ENCODE assay signal across 29 cellular contexts in genomic region chr3:61866143-61866542, GRCh38.
"Had no signal": no experiment of that assay in that cellular context is flagged by ENCODE, and none has a peak within 500 bp of the region (broad histone marks: within the 10 kb centered on the region; RNA-seq: fewer than 3 reads in every experiment).

No MANE protein-coding gene starts in this region.

- H3K9ac ChIP-seq: neural progenitor cell had no signal

- H3K9me3 Mint-ChIP-seq: natural killer cell; stimulated activated naive CD8-positive, alpha-beta T cell treated with anti-CD3 and anti-CD28 coated beads, Interleukin-15, amount 100 ng/mL, for 72 hours had no signal

- H3K9me3 ChIP-seq: esophagus muscularis mucosa, gastroesophageal sphincter, heart right ventricle, left lung, prostate gland, right atrium auricular region, thyroid gland, vagina had no signal

- H3K4me3 ChIP-seq: coronary artery, esophagus muscularis mucosa, gastroesophageal sphincter, heart right ventricle, left lung, neural progenitor cell, prostate gland, right atrium auricular region, smooth muscle cell, thyroid gland, vagina had no signal

- H2AFZ ChIP-seq: neural progenitor cell had no signal

- H3K27ac ChIP-seq: coronary artery, esophagus muscularis mucosa, foreskin keratinocyte, gastroesophageal sphincter, heart right ventricle, left lung, neural progenitor cell, prostate gland, right atrium auricular region, thyroid gland, vagina had no signal

- DNase-seq: dermis blood vessel endothelial cell; effector memory CD4-positive, alpha-beta T cell; foreskin keratinocyte; glutamatergic neuron; heart right ventricle; hippocampal formation; left cardiac atrium; left lung; mesendoderm; natural killer cell; stimulated activated CD4-positive, alpha-beta T cell treated with anti-CD3 and anti-CD28 coated beads, Interleukin-12 subunit alpha, Interleukin-12 subunit beta, amount 100 ng/mL, for 4 hours; stimulated activated CD4-positive, alpha-beta T cell treated with anti-CD3 and anti-CD28 coated beads, Interleukin-1b, Interleukin-23, amount 100 ng/mL, for 48 hours; stimulated activated CD4-positive, alpha-beta T cell treated with anti-CD3 and anti-CD28 coated beads, Interleukin-4, amount 100 ng/mL, for 1 hour; stimulated activated CD8-positive, alpha-beta memory T cell treated with anti-CD3 and anti-CD28 coated beads, Interleukin-4, amount 100 ng/mL, for 48 hours; stimulated activated naive CD4-positive, alpha-beta T cell; stimulated activated naive CD8-positive, alpha-beta T cell treated with anti-CD3 and anti-CD28 coated beads, Interleukin-15, amount 100 ng/mL, for 72 hours; thyroid gland; trophoblast cell had no signal

- H3K4me3 Mint-ChIP-seq: natural killer cell; neural progenitor cell; stimulated activated naive CD8-positive, alpha-beta T cell treated with anti-CD3 and anti-CD28 coated beads, Interleukin-15, amount 100 ng/mL, for 72 hours had no signal

- H3K36me3 Mint-ChIP-seq: natural killer cell had no signal

- H3K27me3 ChIP-seq: esophagus muscularis mucosa, foreskin keratinocyte, gastroesophageal sphincter, heart right ventricle, left lung, neural progenitor cell, right atrium auricular region, thyroid gland, vagina had no signal

- H3K27ac Mint-ChIP-seq: natural killer cell had no signal

- H3K36me3 ChIP-seq: esophagus muscularis mucosa, gastroesophageal sphincter, heart right ventricle, left lung, neural progenitor cell, prostate gland, right atrium auricular region, thyroid gland, vagina had no signal

- H3K4me1 ChIP-seq: foreskin keratinocyte, left lung, prostate gland had no signal

- H3K4me2 ChIP-seq: neural progenitor cell, smooth muscle cell had no signal

- ATAC-seq: foreskin keratinocyte; gastroesophageal sphincter; heart right ventricle; left cardiac atrium; left lung; natural killer cell; sciatic nerve; stimulated activated naive CD8-positive, alpha-beta T cell treated with anti-CD3 and anti-CD28 coated beads, Interleukin-15, amount 100 ng/mL, for 72 hours had no signal

- H3K4me1 Mint-ChIP-seq: natural killer cell; stimulated activated naive CD8-positive, alpha-beta T cell treated with anti-CD3 and anti-CD28 coated beads, Interleukin-15, amount 100 ng/mL, for 72 hours had no signal

- FAIRE-seq: endothelial cell of umbilical vein, islet of Langerhans had no signal
